26 cellular contexts compared by ENCODE assay signal in genomic region chrX:22366866-22367265, GRCh38.
"Had no signal": no experiment of that assay in that cellular context is flagged by ENCODE, and none has a peak within 500 bp of the region (broad histone marks: within the 10 kb centered on the region; RNA-seq: fewer than 3 reads in every experiment).

No MANE protein-coding gene starts in this region.

- H3K4me2 ChIP-seq: hepatocyte, neural progenitor cell had no signal

- H3K27ac ChIP-seq: esophagus squamous epithelium, hepatocyte, left ventricle myocardium inferior, lower lobe of right lung, neural progenitor cell, ovary, suprapubic skin, thyroid gland had no signal

- H3K9me3 ChIP-seq: esophagus squamous epithelium, left ventricle myocardium inferior, lower lobe of right lung, ovary, suprapubic skin, thyroid gland had no signal

- H3K27ac Mint-ChIP-seq: dendritic cell treated with granulocyte-macrophage colony-stimulating factor and Interleukin-4, amounts not matched to agents 40 ng/mL and 50 ng/mL, for 4 days; natural killer cell treated with Interleukin-12 subunit alpha and Interleukin-12 subunit beta and Interleukin-15 and Interleukin-18, amount 100 ng/mL, for 72 hours; neural progenitor cell; progenitor cell of endocrine pancreas; stimulated activated effector memory CD8-positive, alpha-beta T cell treated with anti-CD3 and anti-CD28 coated beads, Interleukin-12 subunit alpha, Interleukin-12 subunit beta, amount 100 ng/mL, for 72 hours; type B pancreatic cell had no signal

- H3K9me3 Mint-ChIP-seq: neural progenitor cell; stimulated activated effector memory CD8-positive, alpha-beta T cell treated with anti-CD3 and anti-CD28 coated beads, Interleukin-12 subunit alpha, Interleukin-12 subunit beta, amount 100 ng/mL, for 72 hours; type B pancreatic cell had no signal

- H3K4me3 Mint-ChIP-seq: dendritic cell treated with granulocyte-macrophage colony-stimulating factor and Interleukin-4, amounts not matched to agents 40 ng/mL and 50 ng/mL, for 4 days; natural killer cell treated with Interleukin-12 subunit alpha and Interleukin-12 subunit beta and Interleukin-15 and Interleukin-18, amount 100 ng/mL, for 72 hours; neural progenitor cell; stimulated activated effector memory CD8-positive, alpha-beta T cell treated with anti-CD3 and anti-CD28 coated beads, Interleukin-12 subunit alpha, Interleukin-12 subunit beta, amount 100 ng/mL, for 72 hours; type B pancreatic cell had no signal

- H3K27me3 ChIP-seq: esophagus squamous epithelium, foreskin keratinocyte, hepatocyte, neural progenitor cell, ovary, suprapubic skin, thyroid gland had no signal

- ATAC-seq: foreskin keratinocyte; left cardiac atrium; lower lobe of right lung; natural killer cell treated with Interleukin-12 subunit alpha and Interleukin-12 subunit beta and Interleukin-15 and Interleukin-18, amount 100 ng/mL, for 72 hours; right cardiac atrium; stimulated activated effector memory CD8-positive, alpha-beta T cell treated with anti-CD3 and anti-CD28 coated beads, Interleukin-12 subunit alpha, Interleukin-12 subunit beta, amount 100 ng/mL, for 72 hours; stimulated activated naive CD8-positive, alpha-beta T cell treated with anti-CD3 and anti-CD28 coated beads, Interleukin-15, Interleukin-2, amounts not matched to agents 100 U/mL and 50 U/mL, for 24 hours had no signal

- H3K79me2 ChIP-seq: hepatocyte had no signal

- DNase-seq: effector CD8-positive, alpha-beta T cell; esophagus squamous epithelium; head of caudate nucleus; kidney; left cardiac atrium; left ventricle myocardium inferior; lower lobe of right lung; mesenchymal stem cell; midbrain; nucleus accumbens; ovary; right cardiac atrium; small intestine; stimulated activated CD4-positive, alpha-beta T cell treated with anti-CD3 and anti-CD28 coated beads, Interleukin-4, amount 100 ng/mL, for 1 hour; stimulated activated CD8-positive, alpha-beta memory T cell treated with anti-CD3 and anti-CD28 coated beads, Interleukin-4, amount 100 ng/mL, for 48 hours; stimulated activated naive CD8-positive, alpha-beta T cell treated with anti-CD3 and anti-CD28 coated beads, Interleukin-15, Interleukin-2, amounts not matched to agents 100 U/mL and 50 U/mL, for 24 hours; thyroid gland had no signal

- H3K36me3 ChIP-seq: esophagus squamous epithelium, left ventricle myocardium inferior, lower lobe of right lung, neural progenitor cell, ovary, suprapubic skin, thyroid gland had no signal

- H3K36me3 Mint-ChIP-seq: natural killer cell treated with Interleukin-12 subunit alpha and Interleukin-12 subunit beta and Interleukin-15 and Interleukin-18, amount 100 ng/mL, for 72 hours; neural progenitor cell; stimulated activated effector memory CD8-positive, alpha-beta T cell treated with anti-CD3 and anti-CD28 coated beads, Interleukin-12 subunit alpha, Interleukin-12 subunit beta, amount 100 ng/mL, for 72 hours; type B pancreatic cell had no signal

- H3K4me1 ChIP-seq: esophagus squamous epithelium, foreskin keratinocyte, left ventricle myocardium inferior, lower lobe of right lung, neural progenitor cell, suprapubic skin, thyroid gland had no signal

- H3K27me3 Mint-ChIP-seq: dendritic cell treated with granulocyte-macrophage colony-stimulating factor and Interleukin-4, amounts not matched to agents 40 ng/mL and 50 ng/mL, for 4 days; natural killer cell treated with Interleukin-12 subunit alpha and Interleukin-12 subunit beta and Interleukin-15 and Interleukin-18, amount 100 ng/mL, for 72 hours; progenitor cell of endocrine pancreas; type B pancreatic cell had no signal

- H3K4me3 ChIP-seq: esophagus squamous epithelium, hepatocyte, left ventricle myocardium inferior, lower lobe of right lung, neural progenitor cell, ovary, suprapubic skin, thyroid gland had no signal

- H2AFZ ChIP-seq: hepatocyte, neural progenitor cell had no signal

- H3K4me1 Mint-ChIP-seq: neural progenitor cell; stimulated activated effector memory CD8-positive, alpha-beta T cell treated with anti-CD3 and anti-CD28 coated beads, Interleukin-12 subunit alpha, Interleukin-12 subunit beta, amount 100 ng/mL, for 72 hours had no signal
